In genomic region chr9:85185486-85186217, GRCh38 we compare ENCODE assay signal across 22 cellular contexts.
"Had no signal": no experiment of that assay in that cellular context is flagged by ENCODE, and none has a peak within 500 bp of the region (broad histone marks: within the 10 kb centered on the region; RNA-seq: fewer than 3 reads in every experiment).

No MANE protein-coding gene starts in this region.

- DNase-seq: KBM-7, MG63, NCI-H1092, NCI-H1105 treated with DMSO at 0.1 percent for 48 hours, NCI-H1417 treated with DMSO at 0.1 percent for 48 hours, NCI-H146, NCI-H1694 treated with DMSO at 0.1 percent for 48 hours, NCI-H1930, NCI-H2081, NCI-H2107, NCI-H226, NCI-H446, NCI-H510A, NCI-H524 treated with DMSO at 0.1 percent for 48 hours, NCI-H69, NCI-H774, PC-3, SHP77 treated with DMSO at 0.1 percent for 48 hours, SJCRH30 had no signal

- H3K27ac ChIP-seq: SJCRH30 had no signal

- H3K4me1 ChIP-seq: SJCRH30 had no signal

- ATAC-seq: Panc1, PC-3, Right ventricle myocardium inferior, SK-N-SH treated with all-trans-retinoic acid at 6 μM for 48 hours had no signal

- H3K4me3 ChIP-seq: MG63, SJCRH30 had no signal

- H3K36me3 ChIP-seq: MG63, SJCRH30 had no signal

- H3K9me3 ChIP-seq: MG63, SJCRH30 had no signal

- H3K27me3 ChIP-seq: MG63 had no signal
